In the genomic region with DNA sequence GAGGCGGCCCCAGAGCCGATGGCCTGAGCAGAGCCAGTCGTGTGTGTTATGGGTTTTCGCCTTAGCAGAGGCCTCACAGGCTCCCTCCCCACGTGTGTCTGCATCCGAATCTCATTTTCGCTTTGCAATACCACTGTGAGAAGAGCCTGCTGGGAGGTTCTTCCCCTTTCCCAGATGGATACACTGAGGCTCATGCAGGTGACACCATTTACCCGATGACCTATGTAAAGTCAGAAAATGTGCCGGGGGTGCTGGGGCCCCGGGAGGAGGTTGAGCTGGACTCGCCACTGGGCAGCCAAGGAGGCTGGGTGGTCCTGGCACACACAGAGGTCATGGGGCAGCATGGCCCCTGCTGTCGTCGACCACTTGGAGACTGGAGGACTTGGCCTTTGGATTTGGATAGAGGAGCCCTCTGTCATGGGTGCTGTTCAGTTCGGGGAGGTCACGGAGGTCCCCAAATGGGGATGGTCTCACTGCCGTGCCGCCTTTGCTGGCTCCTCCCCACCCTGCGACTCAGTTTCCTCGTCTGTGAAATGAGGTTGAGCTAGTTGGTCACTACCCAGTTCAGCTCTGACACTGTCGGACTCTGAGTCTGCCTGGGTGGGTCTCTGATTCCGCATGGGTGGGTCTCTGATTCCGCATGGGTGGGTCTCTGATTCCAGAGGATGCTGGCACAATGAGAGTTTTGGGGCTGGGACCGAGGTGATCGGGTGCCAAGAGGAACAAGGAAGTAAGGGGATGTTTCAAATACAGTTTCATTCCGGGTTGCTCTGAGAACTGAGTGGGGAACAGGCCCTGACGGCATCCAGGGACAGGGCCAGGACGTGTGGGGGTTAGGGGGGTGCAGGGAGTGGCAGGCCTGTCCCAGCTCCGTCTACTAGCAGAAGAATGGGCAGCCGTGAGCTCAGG, we compare ENCODE assay signal across 29 cellular contexts. TPM values are rescaled to one million over a fixed set of nuclear protein-coding genes. Genes with fewer than 3 reads are reported as not detected.
"Had no signal": no experiment of that assay in that cellular context is flagged by ENCODE, and none has a peak within 500 bp of the region (broad histone marks: within the 10 kb centered on the region; RNA-seq: fewer than 3 reads in every experiment).

No MANE protein-coding gene starts in this region.

- H3K4me3 ChIP-seq: adrenal gland, MG63, Peyer's patch, SJCRH30 had no signal

- ATAC-seq: activated T-helper 17 cell treated with anti-CD3 and anti-CD28 coated beads, Interleukin-2, amount 50 U/mL, for 72 hours had no signal

- H3K27me3 ChIP-seq: adrenal gland, MG63, Peyer's patch, SJCRH30 had no signal

- H3K4me3 Mint-ChIP-seq: activated CD4-positive, alpha-beta memory T cell treated with anti-CD3 and anti-CD28 coated beads for 36 hours; activated CD4-positive, alpha-beta T cell treated with anti-CD3 and anti-CD28 coated beads, Interleukin-2, amount 10 ng/mL, durations not matched to agents 7 days and 5 days; activated naive CD4-positive, alpha-beta T cell treated with anti-CD3 and anti-CD28 coated beads for 36 hours; activated naive CD8-positive, alpha-beta T cell treated with anti-CD3 and anti-CD28 coated beads, Interleukin-2, amount 10 ng/mL, durations not matched to agents 7 days and 5 days; activated T-helper 17 cell treated with anti-CD3 and anti-CD28 coated beads, Interleukin-2, amount 50 U/mL, for 72 hours had no signal

- H3K9me3 Mint-ChIP-seq: activated CD4-positive, alpha-beta memory T cell treated with anti-CD3 and anti-CD28 coated beads for 36 hours; activated CD4-positive, alpha-beta T cell treated with anti-CD3 and anti-CD28 coated beads, Interleukin-2, amount 10 ng/mL, durations not matched to agents 7 days and 5 days; activated naive CD4-positive, alpha-beta T cell treated with anti-CD3 and anti-CD28 coated beads for 36 hours; activated naive CD8-positive, alpha-beta T cell treated with anti-CD3 and anti-CD28 coated beads, Interleukin-2, amount 10 ng/mL, durations not matched to agents 7 days and 5 days; activated T-helper 17 cell treated with anti-CD3 and anti-CD28 coated beads, Interleukin-2, amount 50 U/mL, for 72 hours had no signal

- DNase-seq: activated CD4-positive, alpha-beta memory T cell treated with anti-CD3 and anti-CD28 coated beads for 36 hours; activated CD4-positive, alpha-beta T cell treated with anti-CD3 and anti-CD28 coated beads, Interleukin-2, amount 10 ng/mL, durations not matched to agents 7 days and 5 days; activated CD4-positive, CD25-positive, alpha-beta regulatory T cell; activated gamma-delta T cell; activated naive CD4-positive, alpha-beta T cell treated with anti-CD3 and anti-CD28 coated beads for 36 hours; activated naive CD8-positive, alpha-beta T cell treated with anti-CD3 and anti-CD28 coated beads, Interleukin-2, amount 10 ng/mL, durations not matched to agents 7 days and 5 days; activated T-cell treated with anti-CD3 and anti-CD28 coated beads for 4 hours; activated T-cell treated with anti-CD3 and anti-CD28 coated beads, Interleukin-2, amount 50 U/mL, for 48 hours; adrenal gland; anterior cingulate cortex; MG63; MV-4-11; NCI-H1092 treated with DMSO at 0.1 percent for 48 hours; NCI-H1417 treated with DMSO at 0.1 percent for 48 hours; NCI-H1694; NCI-H2029; NCI-H2107; NCI-H510A treated with DMSO at 0.1 percent for 48 hours; NCI-H69; NK-92 treated with Interleukin-12 subunit alpha and Interleukin-12 subunit beta, amount 100 ng/mL, for 24 hours; OCI-M1; Right ventricle myocardium superior; SJCRH30; SK-N-SH; T-helper 1 cell had no signal

- H3K27ac ChIP-seq: adrenal gland, Peyer's patch, RWPE1, SJCRH30, VCaP had no signal

- H3K27ac Mint-ChIP-seq: activated CD4-positive, alpha-beta memory T cell treated with anti-CD3 and anti-CD28 coated beads for 36 hours; activated CD4-positive, alpha-beta T cell treated with anti-CD3 and anti-CD28 coated beads, Interleukin-2, amount 10 ng/mL, durations not matched to agents 7 days and 5 days; activated naive CD4-positive, alpha-beta T cell treated with anti-CD3 and anti-CD28 coated beads for 36 hours; activated naive CD8-positive, alpha-beta T cell treated with anti-CD3 and anti-CD28 coated beads, Interleukin-2, amount 10 ng/mL, durations not matched to agents 7 days and 5 days; activated T-helper 17 cell treated with anti-CD3 and anti-CD28 coated beads, Interleukin-2, amount 50 U/mL, for 72 hours had no signal

- H3K36me3 ChIP-seq: adrenal gland, MG63, Peyer's patch, SJCRH30 had no signal

- H3K4me1 ChIP-seq: adrenal gland, Peyer's patch, SJCRH30 had no signal

- H3K36me3 Mint-ChIP-seq: activated CD4-positive, alpha-beta memory T cell treated with anti-CD3 and anti-CD28 coated beads for 36 hours; activated naive CD8-positive, alpha-beta T cell treated with anti-CD3 and anti-CD28 coated beads, Interleukin-2, amount 10 ng/mL, durations not matched to agents 7 days and 5 days had no signal

- H3K4me1 Mint-ChIP-seq: activated CD4-positive, alpha-beta T cell treated with anti-CD3 and anti-CD28 coated beads, Interleukin-2, amount 10 ng/mL, durations not matched to agents 7 days and 5 days; activated naive CD8-positive, alpha-beta T cell treated with anti-CD3 and anti-CD28 coated beads, Interleukin-2, amount 10 ng/mL, durations not matched to agents 7 days and 5 days; activated T-helper 17 cell treated with anti-CD3 and anti-CD28 coated beads, Interleukin-2, amount 50 U/mL, for 72 hours had no signal

- H3K9me3 ChIP-seq: adrenal gland, MG63, Peyer's patch, SJCRH30, SK-N-SH had no signal

- H3K4me2 ChIP-seq: SK-N-SH had no signal

- H3K9ac ChIP-seq: SK-N-SH had no signal

RNA-seq across cellular contexts. Expression of a gene that starts 23.2 kb away (rescaled TPM):
- total RNA-seq: Right ventricle myocardium superior had no signal
